18 cellular contexts compared by ENCODE assay signal in the genomic region with DNA sequence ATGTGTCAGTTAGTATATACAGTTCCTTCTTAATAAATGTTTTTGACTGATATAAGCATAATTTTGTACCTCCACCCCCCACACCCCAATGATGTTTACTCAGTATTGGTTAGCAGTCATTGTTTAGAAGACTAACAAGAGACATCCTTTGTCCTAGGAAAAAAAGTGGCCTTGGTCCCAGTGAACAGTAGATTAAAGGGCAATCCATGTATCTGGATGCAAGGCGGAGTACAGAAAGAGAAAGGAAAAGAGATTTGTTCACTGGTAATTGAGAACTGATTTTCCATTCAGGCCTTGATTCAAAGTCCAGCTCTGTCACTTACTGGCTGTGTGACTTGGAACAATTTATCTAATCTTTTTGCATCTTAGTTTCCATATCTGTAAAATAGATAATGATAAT. TPM values are rescaled to one million over a fixed set of nuclear protein-coding genes. Genes with fewer than 3 reads are reported as not detected.
DNase-seq lines count a peak whose midpoint lies in the region; ATAC-seq and TF ChIP-seq lines count a peak whose summit lies in the region.
"Had no signal": no experiment of that assay in that cellular context is flagged by ENCODE, and none has a peak within 500 bp of the region (broad histone marks: within the 10 kb centered on the region; RNA-seq: fewer than 3 reads in every experiment).

No MANE protein-coding gene starts in this region.

- no peak overlapping the region for H3K4me3 Mint-ChIP-seq in type B pancreatic cell
- H3K4me3 Mint-ChIP-seq: CD8-positive, alpha-beta T cell had no signal

- H3K9me3 Mint-ChIP-seq in type B pancreatic cell: no peaks in the 10 kb centered on the region
- H3K9me3 Mint-ChIP-seq: CD8-positive, alpha-beta T cell had no signal

- no peak for ATAC-seq in GM18520 (IDR thresholded peaks at IDR 0.05; ENCODE audit: unreplicated experiment)
- ATAC-seq: A549; CD8-positive, alpha-beta T cell had no signal

- no peak for TF ChIP-seq CTCF in type B pancreatic cell (conservative IDR thresholded peaks at IDR 0.05)

- DNase-seq in NCI-H748 (lab: John Stamatoyannopoulos, UW; ENCODE audit: unreplicated experiment) (peak; percentile 11), NCI-H748 treated with DMSO at 0.1 percent for 48 hours (lab: John Stamatoyannopoulos, UW) (no peak), NCI-H69 (lab: John Stamatoyannopoulos, UW) (peak; percentile 32), midbrain (lab: John Stamatoyannopoulos, UW) (peak; percentile 46), type B pancreatic cell (ENCODE audit: extremely low spot score, unreplicated experiment) (no peak), NCI-H128 (lab: John Stamatoyannopoulos, UW; ENCODE audit: unreplicated experiment) (no peak)
- DNase-seq: CD8-positive, alpha-beta T cell; GM23248; HCEC 1CT; MM.1S; NCI-H1092; NCI-H2107; NCI-H446; NCI-H526 treated with DMSO at 0.1 percent for 48 hours; OCI-M1; SHP77 had no signal

- no peaks in the 10 kb centered on the region for H3K36me3 Mint-ChIP-seq in type B pancreatic cell

- H3K4me1 Mint-ChIP-seq in type B pancreatic cell (ENCODE audit: unreplicated experiment): peaks cover 13% of the 10 kb centered on the region

- peaks cover 9% of the 10 kb centered on the region for H3K27me3 Mint-ChIP-seq in type B pancreatic cell

- H3K27ac Mint-ChIP-seq in type B pancreatic cell: peak overlapping the region; percentile 71
- H3K27ac Mint-ChIP-seq: CD8-positive, alpha-beta T cell had no signal

RNA-seq across cellular contexts. Expression of a gene that starts 4.6 kb away (rescaled TPM):
- total RNA-seq in type B pancreatic cell (ENCODE audit: low replicate concordance): 16.7 and 30.0 TPM in 2 replicates

RNA-seq across cellular contexts. Expression of a gene that starts 58.8 kb away (rescaled TPM):
- total RNA-seq in type B pancreatic cell (ENCODE audit: low replicate concordance): 19.7 and 20.2 TPM in 2 replicates

Comparison
In these comparisons a context has a peak if more than half of its experiments do, and no peak if none do; other contexts are left out.
1. DNase-seq: peak in NCI-H748 (single experiment), NCI-H69 (single experiment) and midbrain (single experiment); none in NCI-H748 treated with DMSO at 0.1 percent for 48 hours (single experiment), type B pancreatic cell (single experiment) and NCI-H128 (single experiment).